In genomic region chr12:7190268-7191055, GRCh38 we compare ENCODE assay signal across 8 cellular contexts. TPM values are rescaled to one million over a fixed set of nuclear protein-coding genes. Genes with fewer than 3 reads are reported as not detected.
DNase-seq lines count a peak whose midpoint lies in the region; ATAC-seq and TF ChIP-seq lines count a peak whose summit lies in the region.

No MANE protein-coding gene starts in this region.

- peak overlapping the region; percentile 78 for H3K4me3 ChIP-seq in Jurkat, Clone E6-1 (ENCODE audit: low read length)
- H3K4me3 ChIP-seq in fibroblast of the aortic adventitia (ENCODE audit: low read depth, low read length): peak overlapping the region; percentile 93

- peaks cover 38% of the 10 kb centered on the region for H3K36me3 Mint-ChIP-seq in nephron progenitor cell (ENCODE audit: low read depth)

- TF ChIP-seq CTCF in fibroblast of the aortic adventitia (IDR thresholded peaks at IDR 0.05; ENCODE audit: insufficient read depth, low read length) (no peak), nephron progenitor cell (IDR thresholded peaks at IDR 0.05) (no peak)

- no peaks in the 10 kb centered on the region for H3K27me3 Mint-ChIP-seq in nephron progenitor cell (ENCODE audit: low read depth, poor library complexity)

- no peaks in the 10 kb centered on the region for H3K9me3 Mint-ChIP-seq in nephron progenitor cell

- DNase-seq in GM03348 (ENCODE audit: low spot score) (peak; percentile 24), fibroblast of the aortic adventitia (ENCODE audit: low read depth) (peak; percentile 16), nephron progenitor cell (peak; percentile 50), NK-92 (lab: John Stamatoyannopoulos, UW; ENCODE audit: unreplicated experiment) (no peak)
- DNase-seq in Jurkat, Clone E6-1 (ENCODE audit: low read depth, low spot score): peak; percentile 55
- DNase-seq in activated CD8-positive, alpha-beta memory T cell treated with anti-CD3 and anti-CD28 coated beads, Interleukin-2, amount 50 U/mL, for 48 hours: peak; percentile 61
- no peak for DNase-seq in stimulated activated CD4-positive, alpha-beta T cell treated with anti-CD3 and anti-CD28 coated beads, Interleukin-4, amount 100 ng/mL, for 1 hour

- H3K27ac Mint-ChIP-seq in nephron progenitor cell: no peak overlapping the region

- H3K4me3 Mint-ChIP-seq in nephron progenitor cell: peak overlapping the region; percentile 88

- ATAC-seq in HG03457 (IDR thresholded peaks at IDR 0.05; ENCODE audit: unreplicated experiment): no peak

- H3K4me1 Mint-ChIP-seq in nephron progenitor cell: peaks cover 56% of the 10 kb centered on the region

RNA-seq across cellular contexts. Expression of gene PEX5, which starts 1.0 kb away (rescaled TPM):
- 54.3 TPM for polyA plus RNA-seq in Jurkat, Clone E6-1 (2012; ENCODE audit: insufficient read depth, insufficient read length)
- 24.3 and 126 TPM in 2 replicates for total RNA-seq in fibroblast of the aortic adventitia (ENCODE audit: low replicate concordance)

Comparison
In these comparisons a context has a peak if more than half of its experiments do, and no peak if none do; other contexts are left out.
1. DNase-seq: peak in GM03348 (single experiment), Jurkat, Clone E6-1 (single experiment), activated CD8-positive, alpha-beta memory T cell treated with anti-CD3 and anti-CD28 coated beads, Interleukin-2, amount 50 U/mL, for 48 hours (single experiment), fibroblast of the aortic adventitia (single experiment) and nephron progenitor cell (single experiment); none in stimulated activated CD4-positive, alpha-beta T cell treated with anti-CD3 and anti-CD28 coated beads, Interleukin-4, amount 100 ng/mL, for 1 hour (single experiment) and NK-92 (single experiment).